1 cellular context compared by ENCODE assay signal in the genomic region with DNA sequence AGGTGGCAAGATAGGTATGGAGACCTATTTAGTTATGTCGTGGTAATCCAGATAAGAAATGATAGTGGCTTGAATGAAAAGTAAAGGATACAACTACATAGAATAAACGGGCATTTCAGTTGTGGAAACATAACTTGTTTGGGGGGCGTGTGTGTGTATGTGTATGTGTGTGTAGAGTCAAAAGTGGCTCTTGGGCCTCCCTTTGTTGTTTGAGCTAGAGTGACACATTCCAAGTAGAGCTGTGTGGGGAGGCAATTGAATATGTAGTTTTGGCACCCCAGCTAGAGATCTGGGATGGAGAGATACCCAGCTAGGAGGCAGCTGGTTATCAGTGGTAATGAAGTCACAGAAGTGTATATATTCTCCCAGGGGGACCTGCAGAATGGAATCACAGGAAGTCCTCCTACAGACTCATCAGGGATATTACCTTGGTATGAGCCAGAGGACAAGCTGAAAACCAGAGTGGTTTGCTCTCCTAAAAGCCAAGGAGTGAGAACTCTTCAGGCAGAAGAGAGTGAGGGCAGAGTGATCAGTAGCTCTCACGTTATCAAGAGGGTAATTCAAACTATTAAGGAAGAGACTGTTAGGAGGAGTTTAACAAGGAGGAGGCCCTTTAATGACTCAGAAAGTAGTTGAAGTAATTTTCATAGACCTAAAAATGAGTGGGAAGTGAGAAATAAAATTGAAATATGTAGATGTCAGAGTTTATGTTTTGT.
A peak's percentile ranks its signal among the peaks of the same experiment; 100 is the strongest.
TF ChIP-seq lines count a peak whose summit lies in the region.

No MANE protein-coding gene starts in this region.

TF ChIP-seq in K562, 482 proteins besides CTCF, POLR2A, EP300 and RAD21 (continued from another document and continues in another):
- no peak for TF ChIP-seq THAP7 (CRISPR knock-in tag; IDR thresholded peaks at IDR 0.05)
- no peak for TF ChIP-seq PRPF4 (IDR thresholded peaks at IDR 0.05; ENCODE audit: insufficient read depth, low read depth, low read length, poor library complexity, severe bottlenecking)
- TF ChIP-seq TAF1 (IDR thresholded peaks at IDR 0.05; ENCODE audit: control insufficient read depth, extremely low read depth, insufficient read depth, low read length, severe bottlenecking), result peak; percentile 50
- peak; percentile 58; the same call in 1 of the 2 replicates for TF ChIP-seq MEF2A (IDR thresholded peaks at IDR 0.05; ENCODE audit: control insufficient read depth, low read depth, low read length)
- TF ChIP-seq RBM14 (IDR thresholded peaks at IDR 0.05; ENCODE audit: borderline replicate concordance, insufficient read depth, low read depth, low read length), result no peak
- TF ChIP-seq ZKSCAN1 (IDR thresholded peaks at IDR 0.05; ENCODE audit: low read depth, low read length), result no peak
- TF ChIP-seq SOX6 (IDR thresholded peaks at IDR 0.05), result peak; percentile 94
- peak; percentile 90; the same call in 1 of the 2 replicates for TF ChIP-seq CC2D1A (IDR thresholded peaks at IDR 0.05)
- no peak for TF ChIP-seq SIN3B (IDR thresholded peaks at IDR 0.05; ENCODE audit: low read depth)
- TF ChIP-seq NFATC3 (IDR thresholded peaks at IDR 0.05), result no peak
- TF ChIP-seq MED1 (CRISPR knock-in tag; IDR thresholded peaks at IDR 0.05; ENCODE audit: borderline replicate concordance), result no peak
- no peak for TF ChIP-seq CEBPZ (IDR thresholded peaks at IDR 0.05; ENCODE audit: borderline replicate concordance, low read depth, low read length)
- TF ChIP-seq ZNF347 (CRISPR knock-in tag; IDR thresholded peaks at IDR 0.05; ENCODE audit: low read depth), result no peak
- TF ChIP-seq RBM39 (optimal IDR thresholded peaks at IDR 0.05; ENCODE audit: low read depth, low read length), result no peak
- no peak for TF ChIP-seq PATZ1 (CRISPR knock-in tag; IDR thresholded peaks at IDR 0.05; ENCODE audit: borderline replicate concordance)
- TF ChIP-seq NFIX (CRISPR knock-in tag; IDR thresholded peaks at IDR 0.05; ENCODE audit: low read depth), result no peak
- no peak for TF ChIP-seq YBX1 (IDR thresholded peaks at IDR 0.05)
- no peak for TF ChIP-seq ZNF324 (CRISPR knock-in tag; IDR thresholded peaks at IDR 0.05)
- peak; percentile 59; the same call in 1 of the 2 replicates for TF ChIP-seq FOXK1 (CRISPR knock-in tag; IDR thresholded peaks at IDR 0.05; ENCODE audit: borderline replicate concordance)
- peak; percentile 37; the same call in 1 of the 2 replicates for TF ChIP-seq ZNF24 (IDR thresholded peaks at IDR 0.05)
- no peak for TF ChIP-seq ELK3 (CRISPR knock-in tag; IDR thresholded peaks at IDR 0.05)
- no peak; the same call in 1 of the 2 replicates for TF ChIP-seq TCF7L2 (IDR thresholded peaks at IDR 0.05; ENCODE audit: low read depth, low read length)
- TF ChIP-seq ELF1 (tag; IDR thresholded peaks at IDR 0.05), result no peak
- TF ChIP-seq ATF1 (CRISPR knock-in tag; IDR thresholded peaks at IDR 0.05), result no peak
- peak; percentile 60 for TF ChIP-seq ATF1 (tag; IDR thresholded peaks at IDR 0.05)
- TF ChIP-seq RBM17 (IDR thresholded peaks at IDR 0.05; ENCODE audit: borderline replicate concordance, low read depth, low read length), result no peak
- TF ChIP-seq, protein P1, sequence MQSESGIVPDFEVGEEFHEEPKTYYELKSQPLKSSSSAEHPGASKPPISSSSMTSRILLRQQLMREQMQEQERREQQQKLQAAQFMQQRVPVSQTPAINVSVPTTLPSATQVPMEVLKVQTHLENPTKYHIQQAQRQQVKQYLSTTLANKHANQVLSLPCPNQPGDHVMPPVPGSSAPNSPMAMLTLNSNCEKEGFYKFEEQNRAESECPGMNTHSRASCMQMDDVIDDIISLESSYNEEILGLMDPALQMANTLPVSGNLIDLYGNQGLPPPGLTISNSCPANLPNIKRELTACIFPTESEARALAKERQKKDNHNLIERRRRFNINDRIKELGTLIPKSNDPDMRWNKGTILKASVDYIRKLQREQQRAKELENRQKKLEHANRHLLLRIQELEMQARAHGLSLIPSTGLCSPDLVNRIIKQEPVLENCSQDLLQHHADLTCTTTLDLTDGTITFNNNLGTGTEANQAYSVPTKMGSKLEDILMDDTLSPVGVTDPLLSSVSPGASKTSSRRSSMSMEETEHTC (IDR thresholded peaks at IDR 0.05), result no peak
- no peak for TF ChIP-seq ZBTB1 (CRISPR knock-in tag; IDR thresholded peaks at IDR 0.05; ENCODE audit: borderline replicate concordance, low read depth)
- TF ChIP-seq CBFA2T2 (conservative IDR thresholded peaks at IDR 0.05), result peak; percentile 97
- TF ChIP-seq MCM5 (IDR thresholded peaks at IDR 0.05; ENCODE audit: low read depth), result no peak
- TF ChIP-seq ZNF830 (CRISPR knock-in tag; IDR thresholded peaks at IDR 0.05), result no peak
- peak; percentile 71 to 82 for TF ChIP-seq TEAD1 (CRISPR knock-in tag; IDR thresholded peaks at IDR 0.05)
- no peak for TF ChIP-seq HNRNPUL1 (IDR thresholded peaks at IDR 0.05; ENCODE audit: low read length)
- TF ChIP-seq ZNF12 (CRISPR knock-in tag; IDR thresholded peaks at IDR 0.05), result no peak
- 0 out of 2 replicates have a peak, but pooled peaks have one; percentile 50 for TF ChIP-seq GTF2F1 (IDR thresholded peaks at IDR 0.05; ENCODE audit: low read depth, low read length)
- peak; percentile 89 to 92 for TF ChIP-seq KDM1A (IDR thresholded peaks at IDR 0.05)
- TF ChIP-seq ID3 (CRISPR knock-in tag; IDR thresholded peaks at IDR 0.05), result no peak
- peak; percentile 52; the same call in 1 of the 2 replicates for TF ChIP-seq ID3 (tag; IDR thresholded peaks at IDR 0.05)
- no peak for TF ChIP-seq HNRNPLL (IDR thresholded peaks at IDR 0.05; ENCODE audit: low read depth, low read length, poor library complexity, severe bottlenecking)
- TF ChIP-seq BCL6 (CRISPR knock-in tag; IDR thresholded peaks at IDR 0.05), result no peak
- TF ChIP-seq ILF3 (IDR thresholded peaks at IDR 0.05; ENCODE audit: borderline replicate concordance), result no peak; the same call in 1 of the 2 replicates
- TF ChIP-seq PURB (CRISPR knock-in tag; IDR thresholded peaks at IDR 0.05; ENCODE audit: low read depth), result no peak
- peak; percentile 90 to 91 for TF ChIP-seq TRIM24 (IDR thresholded peaks at IDR 0.05)
- no peak for TF ChIP-seq MEF2D (tag; conservative IDR thresholded peaks at IDR 0.05; ENCODE audit: low read depth)
- no peak for TF ChIP-seq COPS2 (conservative IDR thresholded peaks at IDR 0.05)
- no peak for TF ChIP-seq POLR2H (tag; IDR thresholded peaks at IDR 0.05; ENCODE audit: low read depth)
- no peak for TF ChIP-seq THRB (CRISPR knock-in tag; conservative IDR thresholded peaks at IDR 0.05)
- peak; percentile 69; the same call in 1 of the 2 replicates for TF ChIP-seq MTA3 (IDR thresholded peaks at IDR 0.05; ENCODE audit: borderline replicate concordance)
- no peak for TF ChIP-seq ZNF175 (CRISPR knock-in tag; IDR thresholded peaks at IDR 0.05; ENCODE audit: low read depth)
- no peak for TF ChIP-seq ZNF174 (CRISPR knock-in tag; IDR thresholded peaks at IDR 0.05)
- TF ChIP-seq, protein P2, sequence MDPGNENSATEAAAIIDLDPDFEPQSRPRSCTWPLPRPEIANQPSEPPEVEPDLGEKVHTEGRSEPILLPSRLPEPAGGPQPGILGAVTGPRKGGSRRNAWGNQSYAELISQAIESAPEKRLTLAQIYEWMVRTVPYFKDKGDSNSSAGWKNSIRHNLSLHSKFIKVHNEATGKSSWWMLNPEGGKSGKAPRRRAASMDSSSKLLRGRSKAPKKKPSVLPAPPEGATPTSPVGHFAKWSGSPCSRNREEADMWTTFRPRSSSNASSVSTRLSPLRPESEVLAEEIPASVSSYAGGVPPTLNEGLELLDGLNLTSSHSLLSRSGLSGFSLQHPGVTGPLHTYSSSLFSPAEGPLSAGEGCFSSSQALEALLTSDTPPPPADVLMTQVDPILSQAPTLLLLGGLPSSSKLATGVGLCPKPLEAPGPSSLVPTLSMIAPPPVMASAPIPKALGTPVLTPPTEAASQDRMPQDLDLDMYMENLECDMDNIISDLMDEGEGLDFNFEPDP (CRISPR knock-in tag; IDR thresholded peaks at IDR 0.05), result no peak
- TF ChIP-seq IFI16 (CRISPR knock-in tag; IDR thresholded peaks at IDR 0.05), result no peak
- no peak for TF ChIP-seq RB1 (IDR thresholded peaks at IDR 0.05; ENCODE audit: low read depth)
- TF ChIP-seq GABPA (tag; conservative IDR thresholded peaks at IDR 0.05; ENCODE audit: low read depth), result peak; percentile 61
- peak; percentile 77; the same call in 1 of the 2 replicates for TF ChIP-seq THRAP3 (IDR thresholded peaks at IDR 0.05; ENCODE audit: borderline replicate concordance)
- TF ChIP-seq ESRRB (CRISPR knock-in tag; IDR thresholded peaks at IDR 0.05; ENCODE audit: borderline replicate concordance), result no peak
- no peak for TF ChIP-seq GTF2B (IDR thresholded peaks at IDR 0.05; ENCODE audit: extremely low read depth, insufficient read length)
